In genomic region chr10:114822771-114823463, GRCh38 we compare ENCODE assay signal across 8 cellular contexts. TPM values are rescaled to one million over a fixed set of nuclear protein-coding genes. Genes with fewer than 3 reads are reported as not detected.
DNase-seq lines count a peak whose midpoint lies in the region; ATAC-seq, FAIRE-seq and TF ChIP-seq lines count a peak whose summit lies in the region.

No MANE protein-coding gene starts in this region.

- peak overlapping the region; percentile 82 for H3K4me3 Mint-ChIP-seq in activated CD4-positive, alpha-beta memory T cell treated with anti-CD3 and anti-CD28 coated beads for 36 hours

- FAIRE-seq in pancreas (lab: Jason Lieb, UNC): peak; percentile 96

- DNase-seq in DMS53 treated with DMSO at 0.1 percent for 48 hours (lab: John Stamatoyannopoulos, UW; ENCODE audit: unreplicated experiment): peak; percentile 31
- DNase-seq in activated CD4-positive, alpha-beta memory T cell treated with anti-CD3 and anti-CD28 coated beads for 36 hours: no peak
- DNase-seq in globus pallidus (ENCODE audit: low spot score): peak; percentile 38
- no peak for DNase-seq in pancreas

- H3K4me1 ChIP-seq in pancreas: peaks cover 0 to 30% (median 24%) of the 10 kb centered on the region in 3 donors

- 1% methylated on average over 5 of the region's 5 CpGs for WGBS in pancreas, 2 donors

- H3K4me3 ChIP-seq in pancreas: peak overlapping the region; percentile 74 to 88 (median 83)

- H3K27ac ChIP-seq in pancreas: peak overlapping the region; percentile 67 to 96 (median 92)

- H3K4me1 Mint-ChIP-seq in activated CD4-positive, alpha-beta memory T cell treated with anti-CD3 and anti-CD28 coated beads for 36 hours (ENCODE audit: low read depth): peaks cover 38% of the 10 kb centered on the region

- ATAC-seq in HG02763 (IDR thresholded peaks at IDR 0.05; ENCODE audit: unreplicated experiment) (peak; percentile 2), pancreas (peak; percentile 51 to 67 (median 66)), HG02759 (IDR thresholded peaks at IDR 0.05; ENCODE audit: unreplicated experiment) (no peak), HG03025 (IDR thresholded peaks at IDR 0.05; ENCODE audit: low FRiP score, unreplicated experiment) (no peak), GM21390 (IDR thresholded peaks at IDR 0.05; ENCODE audit: unreplicated experiment) (no peak)

- H3K27me3 ChIP-seq in pancreas: no peaks in the 10 kb centered on the region

- intact Hi-C loops in activated CD4-positive, alpha-beta memory T cell treated with anti-CD3 and anti-CD28 coated beads for 36 hours (cut with micrococcal nuclease): loop anchor here (10.0 kb wide), 1 partner anchor 1138 kb away; no protein-coding TSS in a partner anchor
- intact Hi-C loops in pancreas (cut with DNase I): no loop called here

- no peaks in the 10 kb centered on the region for H3K9me3 ChIP-seq in pancreas

- no peak for TF ChIP-seq CTCF in pancreas (IDR thresholded peaks at IDR 0.05)

- CTCF ChIA-PET in activated CD4-positive, alpha-beta memory T cell treated with anti-CD3 and anti-CD28 coated beads for 36 hours (lab: Charles Lee): interaction anchor here (1.4 to 2.2 kb wide), 9 partner anchors 9 to 352 kb away, joined by 3 to 17 read pairs (median 8); no protein-coding TSS in a partner anchor

- no peaks in the 10 kb centered on the region for H3K9me3 Mint-ChIP-seq in activated CD4-positive, alpha-beta memory T cell treated with anti-CD3 and anti-CD28 coated beads for 36 hours

- peaks cover 14% of the 10 kb centered on the region for H3K36me3 Mint-ChIP-seq in activated CD4-positive, alpha-beta memory T cell treated with anti-CD3 and anti-CD28 coated beads for 36 hours

- peak overlapping the region; percentile 86 for H3K27ac Mint-ChIP-seq in activated CD4-positive, alpha-beta memory T cell treated with anti-CD3 and anti-CD28 coated beads for 36 hours

- no peaks in the 10 kb centered on the region for H3K36me3 ChIP-seq in pancreas

- POLR2A ChIA-PET in activated CD4-positive, alpha-beta memory T cell treated with anti-CD3 and anti-CD28 coated beads for 36 hours (lab: Charles Lee): interaction anchor here (1.2 to 2.0 kb wide), 5 partner anchors 12 to 283 kb away, joined by 3 to 8 read pairs (median 4); no protein-coding TSS in a partner anchor

- H3K27me3 Mint-ChIP-seq in activated CD4-positive, alpha-beta memory T cell treated with anti-CD3 and anti-CD28 coated beads for 36 hours: no peaks in the 10 kb centered on the region

RNA-seq across cellular contexts. Expression of gene FHIP2A, which starts 1.3 kb away (rescaled TPM):
- 10 to 100 TPM; 17.2 to 21.4 TPM for total RNA-seq in activated CD4-positive, alpha-beta memory T cell treated with anti-CD3 and anti-CD28 coated beads for 36 hours
- 10 to 100 TPM in 2 of 6 donors, 1 to 10 TPM in 4; 5.2 to 19.6 (median 9.0) TPM for total RNA-seq in pancreas
- 1 to 10 TPM; 3.8 to 7.2 TPM for polyA plus RNA-seq in pancreas

Comparison
In these comparisons a context has a peak if more than half of its experiments do, and no peak if none do; other contexts are left out.
1. DNase-seq: peak in DMS53 treated with DMSO at 0.1 percent for 48 hours (single experiment) and globus pallidus (single experiment); none in activated CD4-positive, alpha-beta memory T cell treated with anti-CD3 and anti-CD28 coated beads for 36 hours (single experiment) and pancreas (0 of 6).
2. ATAC-seq: peak in HG02763 (single experiment) and pancreas (4 of 4); none in HG02759 (single experiment), HG03025 (single experiment) and GM21390 (single experiment).